In the genomic region with DNA sequence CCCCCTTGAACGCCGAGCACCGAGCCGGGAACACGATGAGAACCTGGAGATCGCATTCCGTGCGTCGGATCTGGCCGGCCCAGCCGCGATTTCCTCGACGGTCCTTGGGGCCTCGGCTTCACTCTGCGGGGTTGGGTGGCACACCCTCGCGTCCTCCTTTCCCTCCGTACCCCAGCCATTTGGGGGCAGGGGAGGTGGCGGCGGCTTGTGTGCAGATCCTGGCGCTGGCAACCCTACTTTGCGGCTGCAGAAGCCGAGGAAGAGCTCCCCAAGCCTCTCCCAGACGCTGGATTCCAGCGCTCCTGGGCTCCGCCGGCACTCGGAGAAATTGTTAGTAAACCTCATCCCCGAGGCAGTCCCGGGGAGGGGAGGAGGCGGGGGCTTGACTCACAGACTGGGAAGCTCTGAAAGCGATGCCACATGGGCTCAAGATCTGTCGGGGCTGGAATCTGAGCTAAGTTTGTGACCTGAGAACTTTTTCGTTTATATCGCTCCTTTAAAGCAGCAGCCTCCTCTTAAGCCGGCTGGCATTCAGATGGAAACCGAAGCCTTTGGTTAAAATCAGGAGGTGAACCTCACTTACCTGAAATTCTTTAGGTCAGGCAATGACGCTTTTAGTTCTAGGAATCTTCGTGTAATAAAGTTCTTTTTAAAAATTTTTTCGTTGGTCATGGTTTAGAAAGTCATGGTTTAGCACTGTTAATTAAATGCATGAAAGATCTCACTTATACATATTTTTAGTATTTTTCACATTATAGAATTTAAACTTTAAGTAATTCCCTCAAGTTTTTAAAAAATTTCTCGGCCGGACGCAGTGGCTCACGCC, we compare ENCODE assay signal across 1 cellular context.
TF ChIP-seq lines count a peak whose summit lies in the region.

No MANE protein-coding gene starts in this region.

TF ChIP-seq in endothelial cell of umbilical vein, 7 proteins besides CTCF, POLR2A, EP300 and RAD21:
- TF ChIP-seq EZH2 (IDR thresholded peaks at IDR 0.05; ENCODE audit: borderline replicate concordance, low read depth, low read length, severe bottlenecking) (no peak), FOS (IDR thresholded peaks at IDR 0.05; ENCODE audit: borderline replicate concordance, insufficient read depth, low read length) (no peak), POLR2AphosphoS5 (IDR thresholded peaks at IDR 0.05; ENCODE audit: insufficient read depth, low read depth, low read length) (no peak), GATA2 (IDR thresholded peaks at IDR 0.05; ENCODE audit: insufficient read depth, insufficient read length, low read depth, low read length) (no peak), MYC (IDR thresholded peaks at IDR 0.05; ENCODE audit: low read depth, low read length) (no peak), JUN (IDR thresholded peaks at IDR 0.05; ENCODE audit: borderline replicate concordance, insufficient read depth, insufficient read length, low read depth) (no peak)
- TF ChIP-seq, protein P1, sequence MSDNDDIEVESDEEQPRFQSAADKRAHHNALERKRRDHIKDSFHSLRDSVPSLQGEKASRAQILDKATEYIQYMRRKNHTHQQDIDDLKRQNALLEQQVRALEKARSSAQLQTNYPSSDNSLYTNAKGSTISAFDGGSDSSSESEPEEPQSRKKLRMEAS (IDR thresholded peaks at IDR 0.05; ENCODE audit: insufficient read depth, insufficient read length) = no peak
